In the genomic region with DNA sequence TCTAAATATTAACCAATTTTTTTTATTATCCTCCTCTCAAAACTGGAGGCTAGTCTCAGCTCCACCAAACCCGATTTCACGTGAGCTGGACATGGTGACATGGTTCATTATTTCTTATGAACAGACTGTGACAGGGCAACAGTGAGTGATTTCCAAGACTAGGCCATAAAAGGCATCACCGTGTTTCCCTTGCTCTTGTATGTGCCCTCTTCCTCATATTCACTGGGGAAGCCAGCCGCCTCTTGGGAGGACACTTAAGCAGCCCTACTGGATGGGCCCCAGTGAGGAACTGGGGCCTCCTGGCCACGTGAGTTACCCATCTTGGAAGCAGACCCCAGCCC, we compare ENCODE assay signal across 1 cellular context.
TF ChIP-seq lines count a peak whose summit lies in the region.

No MANE protein-coding gene starts in this region.

TF ChIP-seq in SK-N-SH, 30 proteins besides CTCF, POLR2A, EP300 and RAD21 (continued from another document):
- TF ChIP-seq, protein P1, sequence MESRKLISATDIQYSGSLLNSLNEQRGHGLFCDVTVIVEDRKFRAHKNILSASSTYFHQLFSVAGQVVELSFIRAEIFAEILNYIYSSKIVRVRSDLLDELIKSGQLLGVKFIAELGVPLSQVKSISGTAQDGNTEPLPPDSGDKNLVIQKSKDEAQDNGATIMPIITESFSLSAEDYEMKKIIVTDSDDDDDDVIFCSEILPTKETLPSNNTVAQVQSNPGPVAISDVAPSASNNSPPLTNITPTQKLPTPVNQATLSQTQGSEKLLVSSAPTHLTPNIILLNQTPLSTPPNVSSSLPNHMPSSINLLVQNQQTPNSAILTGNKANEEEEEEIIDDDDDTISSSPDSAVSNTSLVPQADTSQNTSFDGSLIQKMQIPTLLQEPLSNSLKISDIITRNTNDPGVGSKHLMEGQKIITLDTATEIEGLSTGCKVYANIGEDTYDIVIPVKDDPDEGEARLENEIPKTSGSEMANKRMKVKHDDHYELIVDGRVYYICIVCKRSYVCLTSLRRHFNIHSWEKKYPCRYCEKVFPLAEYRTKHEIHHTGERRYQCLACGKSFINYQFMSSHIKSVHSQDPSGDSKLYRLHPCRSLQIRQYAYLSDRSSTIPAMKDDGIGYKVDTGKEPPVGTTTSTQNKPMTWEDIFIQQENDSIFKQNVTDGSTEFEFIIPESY (IDR thresholded peaks at IDR 0.05; ENCODE audit: borderline replicate concordance, low read depth), result no peak
- TF ChIP-seq FOSL2 (IDR thresholded peaks at IDR 0.05; ENCODE audit: borderline replicate concordance, low read depth) (no peak), MEF2A (IDR thresholded peaks at IDR 0.05; ENCODE audit: borderline replicate concordance, low read depth) (no peak), NFIC (IDR thresholded peaks at IDR 0.05; ENCODE audit: borderline replicate concordance) (no peak), TAF1 (IDR thresholded peaks at IDR 0.05; ENCODE audit: borderline replicate concordance, low read depth, low read length) (no peak), USF1 (IDR thresholded peaks at IDR 0.05; ENCODE audit: borderline replicate concordance, low read depth) (no peak), JUND (IDR thresholded peaks at IDR 0.05) (no peak), SIN3A (IDR thresholded peaks at IDR 0.05; ENCODE audit: borderline replicate concordance, low read depth, low read length) (no peak), NRF1 (IDR thresholded peaks at IDR 0.05; ENCODE audit: low read depth, low read length) (no peak), TCF12 (IDR thresholded peaks at IDR 0.05) (no peak), RXRA (IDR thresholded peaks at IDR 0.05; ENCODE audit: borderline replicate concordance, low read depth) (no peak), GATA2 (CRISPR knock-in tag; IDR thresholded peaks at IDR 0.05) (no peak), FOXJ3 (CRISPR knock-in tag; IDR thresholded peaks at IDR 0.05) (no peak)
- TF ChIP-seq, protein P2, sequence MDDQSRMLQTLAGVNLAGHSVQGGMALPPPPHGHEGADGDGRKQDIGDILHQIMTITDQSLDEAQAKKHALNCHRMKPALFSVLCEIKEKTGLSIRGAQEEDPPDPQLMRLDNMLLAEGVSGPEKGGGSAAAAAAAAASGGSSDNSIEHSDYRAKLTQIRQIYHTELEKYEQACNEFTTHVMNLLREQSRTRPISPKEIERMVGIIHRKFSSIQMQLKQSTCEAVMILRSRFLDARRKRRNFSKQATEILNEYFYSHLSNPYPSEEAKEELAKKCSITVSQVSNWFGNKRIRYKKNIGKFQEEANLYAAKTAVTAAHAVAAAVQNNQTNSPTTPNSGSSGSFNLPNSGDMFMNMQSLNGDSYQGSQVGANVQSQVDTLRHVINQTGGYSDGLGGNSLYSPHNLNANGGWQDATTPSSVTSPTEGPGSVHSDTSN (IDR thresholded peaks at IDR 0.05), result no peak
- TF ChIP-seq, protein P3, sequence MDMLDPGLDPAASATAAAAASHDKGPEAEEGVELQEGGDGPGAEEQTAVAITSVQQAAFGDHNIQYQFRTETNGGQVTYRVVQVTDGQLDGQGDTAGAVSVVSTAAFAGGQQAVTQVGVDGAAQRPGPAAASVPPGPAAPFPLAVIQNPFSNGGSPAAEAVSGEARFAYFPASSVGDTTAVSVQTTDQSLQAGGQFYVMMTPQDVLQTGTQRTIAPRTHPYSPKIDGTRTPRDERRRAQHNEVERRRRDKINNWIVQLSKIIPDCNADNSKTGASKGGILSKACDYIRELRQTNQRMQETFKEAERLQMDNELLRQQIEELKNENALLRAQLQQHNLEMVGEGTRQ (IDR thresholded peaks at IDR 0.05; ENCODE audit: borderline replicate concordance, low read depth, low read length), result no peak
